Comparison of ENCODE assay signal across 1 cellular context in genomic region chr18:54810662-54811061, GRCh38. TPM values are rescaled to one million over a fixed set of nuclear protein-coding genes. Genes with fewer than 3 reads are reported as not detected.
"Had no signal": no experiment of that assay in that cellular context is flagged by ENCODE, and none has a peak within 500 bp of the region (broad histone marks: within the 10 kb centered on the region; RNA-seq: fewer than 3 reads in every experiment).

No MANE protein-coding gene starts in this region.

RNA-seq across cellular contexts. Expression of gene RAB27B, which starts 17.6 kb away (rescaled TPM):
- polyA plus RNA-seq: HepG2 had no signal
